In genomic region chr16:50182441-50182840, GRCh38 we compare ENCODE assay signal across 23 cellular contexts.
"Had no signal": no experiment of that assay in that cellular context is flagged by ENCODE, and none has a peak within 500 bp of the region (broad histone marks: within the 10 kb centered on the region; RNA-seq: fewer than 3 reads in every experiment).

No MANE protein-coding gene starts in this region.

- H3K9me3 Mint-ChIP-seq: activated CD4-positive, alpha-beta T cell treated with anti-CD3 and anti-CD28 coated beads, Interleukin-2, amount 10 ng/mL, durations not matched to agents 24 days and 14 days; activated CD8-positive, alpha-beta T cell treated with anti-CD3 and anti-CD28 coated beads for 36 hours; activated T-helper 1 cell treated with anti-CD3 and anti-CD28 coated beads, Interleukin-12 subunit alpha, Interleukin-12 subunit beta, Interleukin-2, Interleukin-4 antibody, amounts not matched to agents 30 ng/mL and 10 ng/mL and 1 ng/mL, durations not matched to agents 14 hours and 24 hours and 36 hours; central memory CD8-positive, alpha-beta T cell had no signal

- H3K4me3 Mint-ChIP-seq: activated CD4-positive, alpha-beta T cell treated with anti-CD3 and anti-CD28 coated beads, Interleukin-2, amount 10 ng/mL, durations not matched to agents 24 days and 14 days; activated CD8-positive, alpha-beta T cell treated with anti-CD3 and anti-CD28 coated beads for 36 hours; activated T-helper 1 cell treated with anti-CD3 and anti-CD28 coated beads, Interleukin-12 subunit alpha, Interleukin-12 subunit beta, Interleukin-2, Interleukin-4 antibody, amounts not matched to agents 30 ng/mL and 10 ng/mL and 1 ng/mL, durations not matched to agents 14 hours and 24 hours and 36 hours; central memory CD8-positive, alpha-beta T cell had no signal

- ATAC-seq: activated CD8-positive, alpha-beta T cell treated with anti-CD3 and anti-CD28 coated beads for 36 hours; PC-3; Right ventricle myocardium inferior had no signal

- H3K27ac Mint-ChIP-seq: activated CD4-positive, alpha-beta T cell treated with anti-CD3 and anti-CD28 coated beads, Interleukin-2, amount 10 ng/mL, durations not matched to agents 24 days and 14 days; activated CD8-positive, alpha-beta T cell treated with anti-CD3 and anti-CD28 coated beads for 36 hours; activated T-helper 1 cell treated with anti-CD3 and anti-CD28 coated beads, Interleukin-12 subunit alpha, Interleukin-12 subunit beta, Interleukin-2, Interleukin-4 antibody, amounts not matched to agents 30 ng/mL and 10 ng/mL and 1 ng/mL, durations not matched to agents 14 hours and 24 hours and 36 hours had no signal

- DNase-seq: activated CD4-positive, alpha-beta T cell treated with anti-CD3 and anti-CD28 coated beads, Interleukin-2, amount 10 ng/mL, durations not matched to agents 24 days and 14 days; activated CD4-positive, alpha-beta T cell treated with anti-CD3 and anti-CD28 coated beads, Interleukin-2, amount 50 U/mL, for 4 hours; activated CD8-positive, alpha-beta T cell treated with anti-CD3 and anti-CD28 coated beads for 36 hours; activated naive CD4-positive, alpha-beta T cell treated with anti-CD3 and anti-CD28 coated beads, Interleukin-2, amount 50 U/mL, for 16 hours; activated T-cell treated with anti-CD3 and anti-CD28 coated beads, Interleukin-2, amount 50 U/mL, for 1 hour; aorta; NCI-H1048; NCI-H1105 treated with DMSO at 0.1 percent for 48 hours; NCI-H1436; NCI-H1694 treated with DMSO at 0.1 percent for 48 hours; NCI-H2029; NCI-H345; NCI-H524 treated with DMSO at 0.1 percent for 48 hours; NK-92 treated with Interleukin-12 subunit alpha and Interleukin-12 subunit beta, amount 100 ng/mL, for 24 hours; PC-3; Peyer's patch; SW 1271; T-helper 1 cell; T-helper 2 cell; T-helper 9 cell had no signal

- H3K27me3 Mint-ChIP-seq: activated CD4-positive, alpha-beta T cell treated with anti-CD3 and anti-CD28 coated beads, Interleukin-2, amount 10 ng/mL, durations not matched to agents 24 days and 14 days; activated CD8-positive, alpha-beta T cell treated with anti-CD3 and anti-CD28 coated beads for 36 hours; central memory CD8-positive, alpha-beta T cell had no signal
